ENCODE assay signal across 6 cellular contexts in genomic region chr11:64359712-64360402, GRCh38. TPM values are rescaled to one million over a fixed set of nuclear protein-coding genes. Genes with fewer than 3 reads are reported as not detected.
A peak's percentile ranks its signal among the peaks of the same experiment; 100 is the strongest.
DNase-seq lines count a peak whose midpoint lies in the region; ATAC-seq and TF ChIP-seq lines count a peak whose summit lies in the region.

No MANE protein-coding gene starts in this region.

- no peaks in the 10 kb centered on the region for H3K9me3 Mint-ChIP-seq in osteocyte (ENCODE audit: unreplicated experiment)

- no peaks in the 10 kb centered on the region for H3K27me3 Mint-ChIP-seq in osteocyte (ENCODE audit: unreplicated experiment)

- no peak for TF ChIP-seq CTCF in right atrium auricular region (IDR thresholded peaks at IDR 0.05)
- no peak for TF ChIP-seq CTCF in osteocyte (IDR thresholded peaks at IDR 0.05)

- peaks cover 17% of the 10 kb centered on the region for H3K36me3 Mint-ChIP-seq in osteocyte (ENCODE audit: unreplicated experiment)

- no peaks in the 10 kb centered on the region for H3K27me3 ChIP-seq in right atrium auricular region

- peaks cover 39% of the 10 kb centered on the region for H3K4me1 Mint-ChIP-seq in osteocyte (ENCODE audit: unreplicated experiment)

- peak overlapping the region; percentile 75 for H3K27ac Mint-ChIP-seq in osteocyte (ENCODE audit: unreplicated experiment)

- H3K4me3 Mint-ChIP-seq in osteocyte (ENCODE audit: unreplicated experiment): peak overlapping the region; percentile 82

- intact Hi-C loops in Right ventricle myocardium inferior (cut with DNase I): no loop called here

- H3K9me3 ChIP-seq in right atrium auricular region: no peaks in the 10 kb centered on the region

- no peak for ATAC-seq in Right ventricle myocardium inferior

- peak overlapping the region in 1 of 2 donors; percentile 88 for H3K27ac ChIP-seq in right atrium auricular region

- DNase-seq in right atrium auricular region (ENCODE audit: low spot score) (no peak), Right ventricle myocardium inferior (ENCODE audit: missing footprints) (no peak), cerebellum (ENCODE audit: low spot score) (peak; percentile 75), osteocyte (ENCODE audit: extremely low spot score, unreplicated experiment) (no peak), SKM-1 (lab: John Stamatoyannopoulos, UW; ENCODE audit: unreplicated experiment) (no peak), DMS53 (lab: John Stamatoyannopoulos, UW) (no peak)

- H3K36me3 ChIP-seq in right atrium auricular region: peaks cover 24% of the 10 kb centered on the region

- H3K4me1 ChIP-seq in right atrium auricular region: peaks cover 0 to 51% of the 10 kb centered on the region in 2 donors

- peak overlapping the region; percentile 71 to 75 for H3K4me3 ChIP-seq in right atrium auricular region

RNA-seq across cellular contexts. Expression of gene RPS6KA4, which starts 0.9 kb away (rescaled TPM):
- total RNA-seq in right atrium auricular region (10 to 100 TPM; 11.4 to 22.2 TPM), Right ventricle myocardium inferior (18.7 TPM), cerebellum (7.5 TPM), osteocyte (33.7 and 35.9 TPM in 2 replicates)

RNA-seq across cellular contexts. Expression of gene CCDC88B, which starts 19.9 kb away (rescaled TPM):
- total RNA-seq in right atrium auricular region: 10 to 100 TPM; 11.7 to 12.0 TPM
- total RNA-seq in Right ventricle myocardium inferior: 7.7 TPM
- 1.5 TPM for total RNA-seq in cerebellum
- total RNA-seq in osteocyte: 0.30 TPM in 1 of 2 replicates, not detected in the other

RNA-seq across cellular contexts. Expression of gene PRDX5, which starts 41.9 kb away (rescaled TPM):
- total RNA-seq in right atrium auricular region (100 to 1,000 TPM; 401 to 435 TPM), Right ventricle myocardium inferior (410 TPM), cerebellum (68.8 TPM), osteocyte (215 and 217 TPM in 2 replicates)

RNA-seq across cellular contexts. Expression of gene TRMT112, which starts 42.5 kb away (rescaled TPM):
- total RNA-seq in right atrium auricular region: 100 to 1,000 TPM; 110 to 151 TPM
- 92.8 TPM for total RNA-seq in Right ventricle myocardium inferior
- total RNA-seq in cerebellum: 51.7 TPM
- total RNA-seq in osteocyte: 159 and 174 TPM in 2 replicates

RNA-seq across cellular contexts. Expression of gene ESRRA, which starts 54.5 kb away (rescaled TPM):
- total RNA-seq in right atrium auricular region: 100 to 1,000 TPM; 164 to 190 TPM
- 217 TPM for total RNA-seq in Right ventricle myocardium inferior
- 11.3 TPM for total RNA-seq in cerebellum
- total RNA-seq in osteocyte: 32.7 and 37.4 TPM in 2 replicates
